ENCODE assay signal across 8 cellular contexts in genomic region chr10:77391605-77392235, GRCh38.
DNase-seq lines count a peak whose midpoint lies in the region; ATAC-seq and TF ChIP-seq lines count a peak whose summit lies in the region.

No MANE protein-coding gene starts in this region.

- H3K9ac ChIP-seq in adipocyte (ENCODE audit: low read length), result peak overlapping the region; percentile 77

- H3K27ac ChIP-seq in AG04450 (ENCODE audit: low read depth, low read length) (peak overlapping the region; percentile 78), left ventricle myocardium inferior (replicated peaks) (no peak overlapping the region), psoas muscle (peak overlapping the region; percentile 30)

- CTCF ChIA-PET in AG04450 (lab: Charles Lee), result interaction anchor here (0.6 to 5.3 kb wide), 30 partner anchors 8 to 535 kb away, joined by 3 to 54 read pairs (median 4); partner anchors contain the start of gene DLG5

- intact Hi-C loops in left ventricle myocardium inferior (cut with micrococcal nuclease), result no loop called here
- intact Hi-C loops in psoas muscle (cut with DNase I), result loop anchor here (1.0 to 5.0 kb wide), 4 partner anchors 101 to 251 kb away; no protein-coding TSS in a partner anchor

- no peaks in the 10 kb centered on the region for H3K36me3 ChIP-seq in adipocyte (ENCODE audit: control insufficient read depth, insufficient read depth, low read length, severe bottlenecking)
- H3K36me3 ChIP-seq in left ventricle myocardium inferior, result no peaks in the 10 kb centered on the region
- no peaks in the 10 kb centered on the region for H3K36me3 ChIP-seq in psoas muscle (ENCODE audit: insufficient read depth in 1 of 2, low read depth in 1 of 2)

- WGBS in psoas muscle, 3 donors, result 6 to 15% (median 8%) methylated on average over 12 of the region's 12 CpGs

- POLR2A ChIA-PET in AG04450 (lab: Yijun Ruan, JAX), result interaction anchor here (1.0 to 1.3 kb wide), 3 partner anchors 14 to 71 kb away, joined by 3 to 7 read pairs (median 4); no protein-coding TSS in a partner anchor

- H3K4me1 ChIP-seq in adipocyte (ENCODE audit: control insufficient read depth, insufficient read depth, low read length), result peaks cover 33% of the 10 kb centered on the region
- peaks cover 18% of the 10 kb centered on the region for H3K4me1 ChIP-seq in left ventricle myocardium inferior
- peaks cover 26% of the 10 kb centered on the region for H3K4me1 ChIP-seq in psoas muscle

- peak; percentile 79 for TF ChIP-seq CTCF in AG04450 (IDR thresholded peaks at IDR 0.05; ENCODE audit: low read depth, low read length)
- TF ChIP-seq CTCF in GM12865 (IDR thresholded peaks at IDR 0.05; ENCODE audit: insufficient read depth, low read depth, low read length, missing control alignments), result peak; percentile 63
- TF ChIP-seq CTCF in left ventricle myocardium inferior (IDR thresholded peaks at IDR 0.05; ENCODE audit: borderline replicate concordance), result peak; percentile 63
- TF ChIP-seq CTCF in psoas muscle (IDR thresholded peaks at IDR 0.05), result peak; percentile 59

- H3K4me3 ChIP-seq in AG04450 (ENCODE audit: low read depth, low read length), result no peak overlapping the region
- no peak overlapping the region for H3K4me3 ChIP-seq in GM12865 (ENCODE audit: low read depth, low read length)
- peak overlapping the region; percentile 61 for H3K4me3 ChIP-seq in adipocyte (ENCODE audit: low read length)
- H3K4me3 ChIP-seq in left ventricle myocardium inferior, result no peak overlapping the region
- no peak overlapping the region for H3K4me3 ChIP-seq in psoas muscle

- no peaks in the 10 kb centered on the region for H3K9me3 ChIP-seq in AG04450 (ENCODE audit: control insufficient read depth, insufficient read depth, low read length)
- H3K9me3 ChIP-seq in adipocyte (ENCODE audit: control insufficient read depth, low read length), result no peaks in the 10 kb centered on the region
- no peaks in the 10 kb centered on the region for H3K9me3 ChIP-seq in left ventricle myocardium inferior (replicated peaks)
- H3K9me3 ChIP-seq in psoas muscle, result no peaks in the 10 kb centered on the region

- peak; percentile 73 for DNase-seq in AG04450 (ENCODE audit: low read depth, low spot score)
- peak; percentile 65 for DNase-seq in GM12865 (ENCODE audit: low read depth)
- DNase-seq in NCI-H2227 (lab: John Stamatoyannopoulos, UW; ENCODE audit: unreplicated experiment), result peak; percentile 76
- DNase-seq in adipocyte (ENCODE audit: low read depth), result peak; percentile 97
- DNase-seq in left ventricle myocardium inferior, result peak; percentile 51
- peak; percentile 74 to 84 for DNase-seq in psoas muscle

- ATAC-seq in psoas muscle, result peak; percentile 65 to 85 (median 70)
- ATAC-seq in HG02642 (IDR thresholded peaks at IDR 0.05; ENCODE audit: poor library complexity, unreplicated experiment), result no peak
- no peak for ATAC-seq in GM21528 (IDR thresholded peaks at IDR 0.05; ENCODE audit: low FRiP score, unreplicated experiment)

- H3K27me3 ChIP-seq in AG04450 (ENCODE audit: control insufficient read depth, insufficient read depth, low read length), result no peaks in the 10 kb centered on the region
- no peaks in the 10 kb centered on the region for H3K27me3 ChIP-seq in adipocyte (replicated peaks; ENCODE audit: control insufficient read depth, insufficient read depth, low read length)
- H3K27me3 ChIP-seq in left ventricle myocardium inferior (ENCODE audit: low read depth), result peaks cover 13% of the 10 kb centered on the region
- H3K27me3 ChIP-seq in psoas muscle (ENCODE audit: insufficient read depth in 3 of 3, low read length in 2 of 3), result no peaks in the 10 kb centered on the region

Comparison
In these comparisons a context has a peak if more than half of its experiments do, and no peak if none do; other contexts are left out.
1. ATAC-seq: peak in psoas muscle (4 of 4); none in HG02642 (single experiment) and GM21528 (single experiment).
2. Peak in every context shown above with its lines, with median percentiles within 50 percentile points of each other: DNase-seq and CTCF ChIP-seq.